8 cellular contexts compared by ENCODE assay signal in the genomic region with DNA sequence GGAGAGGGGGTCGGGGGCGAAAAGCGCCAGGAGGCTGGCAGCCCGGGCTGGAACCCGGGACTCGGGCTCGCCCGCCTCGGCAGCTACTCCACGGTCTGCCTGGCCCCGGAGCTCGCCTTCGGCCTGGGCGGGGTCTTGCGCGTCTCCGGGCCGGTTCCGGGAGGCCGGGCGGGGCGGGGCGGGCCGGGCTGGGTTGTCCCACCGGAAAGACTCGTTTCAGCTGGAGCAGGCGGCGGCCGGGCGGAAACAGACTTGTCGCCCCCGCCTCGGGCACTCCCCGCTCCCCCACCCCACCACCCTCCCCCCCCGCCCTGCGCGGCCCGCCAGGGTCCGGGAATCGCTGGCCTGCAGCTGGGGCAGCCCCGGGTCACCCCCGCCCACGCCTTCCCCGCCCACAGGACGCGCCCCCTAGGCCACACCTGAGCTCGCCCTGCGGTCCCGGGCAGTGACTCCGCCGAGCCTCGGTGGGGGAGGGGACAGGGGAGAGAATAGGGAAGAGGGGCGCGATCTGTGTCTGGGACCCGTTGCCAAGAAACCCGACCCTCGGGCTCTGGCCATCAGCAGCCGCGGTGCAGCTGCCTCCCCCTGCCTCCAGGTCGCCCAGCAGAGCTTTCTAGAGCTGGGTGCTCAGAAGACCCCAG.
DNase-seq lines count a peak whose midpoint lies in the region; ATAC-seq and TF ChIP-seq lines count a peak whose summit lies in the region.

No MANE protein-coding gene starts in this region.

- no peak overlapping the region for H3K9ac ChIP-seq in adipocyte (ENCODE audit: low read length)

- H3K4me1 Mint-ChIP-seq in CD4-positive, alpha-beta T cell (ENCODE audit: low read depth): peaks cover 5% of the 10 kb centered on the region

- H3K36me3 ChIP-seq in adipocyte (ENCODE audit: control insufficient read depth, insufficient read depth, low read length, severe bottlenecking): no peaks in the 10 kb centered on the region
- no peaks in the 10 kb centered on the region for H3K36me3 ChIP-seq in OCI-LY7 (ENCODE audit: insufficient read depth, low read length)

- ATAC-seq in right cardiac atrium (peak; percentile 94 to 95), HG03460 (IDR thresholded peaks at IDR 0.05; ENCODE audit: unreplicated experiment) (no peak)
- ATAC-seq in CD4-positive, alpha-beta T cell (ENCODE audit: poor library complexity): no peak

- 2% methylated on average over 60 of the region's 60 CpGs for WGBS in right cardiac atrium

- CTCF ChIA-PET in OCI-LY7 (lab: Charles Lee; ENCODE audit: unreplicated experiment): no interaction called here
- CTCF ChIA-PET in CD4-positive, alpha-beta T cell (lab: Charles Lee): no interaction called here

- H3K27ac ChIP-seq in right cardiac atrium (ENCODE audit: low read length): peak overlapping the region; percentile 94
- no peak overlapping the region for H3K27ac ChIP-seq in OCI-LY7 (ENCODE audit: low read depth, low read length, poor library complexity, severe bottlenecking)
- no peak overlapping the region for H3K27ac ChIP-seq in CD4-positive, alpha-beta T cell (ENCODE audit: low read depth, low read length)

- no peak overlapping the region for H2AFZ ChIP-seq in OCI-LY7 (ENCODE audit: low read length)

- H3K9me3 ChIP-seq in adipocyte (ENCODE audit: control insufficient read depth, low read length) (no peaks in the 10 kb centered on the region), right cardiac atrium (ENCODE audit: control insufficient read depth, low read length) (no peaks in the 10 kb centered on the region), OCI-LY7 (ENCODE audit: low read length) (no peaks in the 10 kb centered on the region)
- no peaks in the 10 kb centered on the region for H3K9me3 ChIP-seq in CD4-positive, alpha-beta T cell (ENCODE audit: control insufficient read depth, low read length)

- in situ Hi-C loops in GM13976 (cut with MboI; ENCODE audit: low sequenced_read_pairs, unreplicated experiment): no loop called here

- BruUV-seq in OCI-LY7 (replicated peaks; lab: Mats Ljungman, UMichigan): no TSS peak

- no peak overlapping the region for H3K4me3 Mint-ChIP-seq in CD4-positive, alpha-beta T cell

- H3K4me3 ChIP-seq in adipocyte (ENCODE audit: low read length) (peak overlapping the region; percentile 62), right cardiac atrium (ENCODE audit: low read length) (peak overlapping the region; percentile 75), skeletal muscle cell (ENCODE audit: low read depth, low read length) (peak overlapping the region; percentile 40), OCI-LY7 (ENCODE audit: low read depth, low read length, poor library complexity, severe bottlenecking) (no peak overlapping the region)

- no peak overlapping the region for H3K27ac Mint-ChIP-seq in CD4-positive, alpha-beta T cell

- H3K36me3 Mint-ChIP-seq in CD4-positive, alpha-beta T cell (ENCODE audit: low read depth): no peaks in the 10 kb centered on the region

- POLR2A ChIA-PET in OCI-LY7 (lab: Charles Lee): no interaction called here
- POLR2A ChIA-PET in CD4-positive, alpha-beta T cell (lab: Charles Lee): no interaction called here

- no peaks in the 10 kb centered on the region for H3K9me3 Mint-ChIP-seq in CD4-positive, alpha-beta T cell

- H3K27me3 Mint-ChIP-seq in CD4-positive, alpha-beta T cell: peaks cover 74% of the 10 kb centered on the region

- H3K4me2 ChIP-seq in OCI-LY7 (ENCODE audit: low read length): no peak overlapping the region

- H3K79me2 ChIP-seq in OCI-LY7 (ENCODE audit: insufficient read depth, low read depth, low read length): no peaks in the 10 kb centered on the region

- no peaks in the 10 kb centered on the region for H3K9me2 ChIP-seq in OCI-LY7 (ENCODE audit: insufficient read depth, low read length)

- TF ChIP-seq CTCF in GM13976 (IDR thresholded peaks at IDR 0.05; ENCODE audit: borderline replicate concordance, control extremely low read depth, extremely low read depth, insufficient read depth, missing control alignments): no peak
- no peak for TF ChIP-seq CTCF in OCI-LY7 (conservative IDR thresholded peaks at IDR 0.05; ENCODE audit: low read length)
- TF ChIP-seq CTCF in CD4-positive, alpha-beta T cell (IDR thresholded peaks at IDR 0.05): no peak

- H3K4me1 ChIP-seq in adipocyte (ENCODE audit: control insufficient read depth, insufficient read depth, low read length): no peaks in the 10 kb centered on the region
- H3K4me1 ChIP-seq in right cardiac atrium (ENCODE audit: control insufficient read depth, insufficient read depth, low read length): peaks cover 2% of the 10 kb centered on the region
- H3K4me1 ChIP-seq in OCI-LY7 (ENCODE audit: insufficient read depth, low read length, poor library complexity, severe bottlenecking): no peaks in the 10 kb centered on the region

- intact Hi-C loops in right cardiac atrium (cut with DNase I): loop anchor here in 2 of 4 donors (10.0 kb wide), 1 partner anchor 111 kb away; a partner anchor contains a TSS
- intact Hi-C loops in OCI-LY7 (cut with micrococcal nuclease; ENCODE audit: unreplicated experiment): no loop called here
- intact Hi-C loops in CD4-positive, alpha-beta T cell (cut with DNase I, micrococcal nuclease): no loop called here

- no peaks in the 10 kb centered on the region for H4K20me1 ChIP-seq in OCI-LY7 (ENCODE audit: insufficient read depth, low read length)

- H3K27me3 ChIP-seq in adipocyte (replicated peaks; ENCODE audit: control insufficient read depth, insufficient read depth, low read length) (peaks cover 29% of the 10 kb centered on the region), right cardiac atrium (ENCODE audit: control insufficient read depth, insufficient read depth) (no peaks in the 10 kb centered on the region)
- peaks cover 53% of the 10 kb centered on the region for H3K27me3 ChIP-seq in CD4-positive, alpha-beta T cell (ENCODE audit: control insufficient read depth, insufficient read depth, low read length)

- DNase-seq in GM13976 (ENCODE audit: low spot score): peak; percentile 49
- DNase-seq in adipocyte (ENCODE audit: low read depth): peak; percentile 2
- peak; percentile 88 to 93 (median 93) for DNase-seq in right cardiac atrium
- no peak for DNase-seq in skeletal muscle cell (ENCODE audit: low read depth)
- DNase-seq in OCI-LY7 (ENCODE audit: low spot score): no peak
- DNase-seq in D341Med (ENCODE audit: low spot score): no peak
- no peak for DNase-seq in CD4-positive, alpha-beta T cell

Comparison
In these comparisons a context has a peak if more than half of its experiments do, and no peak if none do; other contexts are left out.
1. DNase-seq: peak in GM13976 (single experiment), adipocyte (single experiment) and right cardiac atrium (3 of 3); none in skeletal muscle cell (single experiment), OCI-LY7 (single experiment), D341Med (single experiment) and CD4-positive, alpha-beta T cell (0 of 10).
2. ATAC-seq: peak in right cardiac atrium (2 of 2); none in HG03460 (single experiment) and CD4-positive, alpha-beta T cell (single experiment).